Comparison of ENCODE assay signal across 1 cellular context in genomic region chr6:115287467-115287866, GRCh38.
TF ChIP-seq lines count a peak whose summit lies in the region.

No MANE protein-coding gene starts in this region.

TF ChIP-seq in WTC11, 78 proteins besides CTCF, POLR2A, EP300 and RAD21 (continued from another document):
- TF ChIP-seq ZNF425 (CRISPR knock-in tag; conservative IDR thresholded peaks at IDR 0.05) (no peak), SP1 (CRISPR knock-in tag; conservative IDR thresholded peaks at IDR 0.05) (no peak), TCF7 (CRISPR knock-in tag; IDR thresholded peaks at IDR 0.05; ENCODE audit: low read depth) (no peak), PRRX2 (CRISPR knock-in tag; IDR thresholded peaks at IDR 0.05) (no peak), AFF4 (CRISPR knock-in tag; IDR thresholded peaks at IDR 0.05; ENCODE audit: borderline replicate concordance) (no peak), FOXJ3 (CRISPR knock-in tag; IDR thresholded peaks at IDR 0.05; ENCODE audit: borderline replicate concordance) (no peak), NFE2L1 (CRISPR knock-in tag; IDR thresholded peaks at IDR 0.05) (no peak), ZNF396 (CRISPR knock-in tag; IDR thresholded peaks at IDR 0.05; ENCODE audit: borderline replicate concordance) (no peak), MLX (CRISPR knock-in tag; IDR thresholded peaks at IDR 0.05) (no peak), TEAD1 (CRISPR knock-in tag; IDR thresholded peaks at IDR 0.05) (no peak), CBFB (CRISPR knock-in tag; IDR thresholded peaks at IDR 0.05; ENCODE audit: low read depth) (no peak), MAX (CRISPR knock-in tag; IDR thresholded peaks at IDR 0.05) (no peak)
